ENCODE assay signal across 8 cellular contexts in genomic region chr18:26332991-26333390, GRCh38.
"Had no signal": no experiment of that assay in that cellular context is flagged by ENCODE, and none has a peak within 500 bp of the region (broad histone marks: within the 10 kb centered on the region; RNA-seq: fewer than 3 reads in every experiment).

No MANE protein-coding gene starts in this region.

- H3K27ac Mint-ChIP-seq: GM23338, H9, HFFc6 had no signal

- H3K9me3 Mint-ChIP-seq: GM23338, H9, HFFc6 had no signal

- H3K4me3 Mint-ChIP-seq: GM23338, H9, HFFc6 had no signal

- ATAC-seq: GM23338, HCT116 had no signal

- H3K4me1 Mint-ChIP-seq: GM23338, H9 had no signal

- DNase-seq: GM23248, GOT3, H7, H9, HCEC 1CT, HFFc6 had no signal
